Comparison of ENCODE assay signal across 9 cellular contexts in the genomic region with DNA sequence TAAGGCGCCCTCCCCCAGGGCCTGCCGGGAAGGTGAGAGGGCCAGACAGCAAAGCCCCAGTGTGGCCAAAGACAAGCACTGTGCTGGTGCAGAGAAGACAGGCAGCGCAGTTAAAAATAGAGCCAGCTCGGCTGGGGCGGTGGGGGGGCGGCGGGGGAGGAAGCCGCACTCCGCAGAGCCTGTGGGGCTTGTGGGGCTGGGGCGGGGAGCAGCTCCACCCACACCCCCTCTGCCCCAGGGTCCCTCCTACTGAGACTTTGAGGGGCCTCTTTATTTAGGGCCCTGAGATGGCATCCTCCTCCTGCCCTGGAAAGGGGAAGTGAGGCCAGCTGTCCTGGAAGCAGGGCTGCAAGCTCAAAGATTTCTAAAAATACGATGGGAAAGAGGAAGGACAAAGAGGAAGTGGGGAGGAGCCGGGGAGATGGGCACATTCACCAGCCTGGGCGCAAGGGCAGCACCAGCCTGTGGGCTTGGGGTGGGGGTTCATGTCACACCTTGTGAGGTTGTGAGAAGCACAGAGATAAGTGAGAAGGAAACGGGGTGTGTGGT. TPM values are rescaled to one million over a fixed set of nuclear protein-coding genes. Genes with fewer than 3 reads are reported as not detected.
DNase-seq lines count a peak whose midpoint lies in the region; ATAC-seq and TF ChIP-seq lines count a peak whose summit lies in the region.
"Had no signal": no experiment of that assay in that cellular context is flagged by ENCODE, and none has a peak within 500 bp of the region (broad histone marks: within the 10 kb centered on the region; RNA-seq: fewer than 3 reads in every experiment).

No MANE protein-coding gene starts in this region.

- DNase-seq in activated CD4-positive, alpha-beta T cell treated with anti-CD3 and anti-CD28 coated beads for 1 hour = peak; percentile 21
- DNase-seq in activated CD4-positive, alpha-beta T cell treated with anti-CD3 and anti-CD28 coated beads for 48 hours = no peak
- DNase-seq in WTC11 (ENCODE audit: low spot score) (no peak), germinal center (ENCODE audit: low spot score) (peak; percentile 93)
- DNase-seq in stimulated activated CD8-positive, alpha-beta memory T cell treated with anti-CD3 and anti-CD28 coated beads, Interleukin-12 subunit alpha, Interleukin-12 subunit beta, amount 100 ng/mL, for 4 hours (ENCODE audit: low read depth) = peak; percentile 53

- POLR2A ChIA-PET in WTC11 (lab: Charles Lee) = no interaction called here

- no peak overlapping the region for H3K4me3 Mint-ChIP-seq in WTC11

- H3K9me3 Mint-ChIP-seq in WTC11 = peaks cover 6% of the 10 kb centered on the region

- H3K36me3 Mint-ChIP-seq in WTC11 = no peaks in the 10 kb centered on the region

- H3K4me1 Mint-ChIP-seq in WTC11 = peaks cover 20% of the 10 kb centered on the region

- no peaks in the 10 kb centered on the region; the same call in 1 of the 2 replicates for H3K27me3 Mint-ChIP-seq in WTC11 (ENCODE audit: low read depth)

- ATAC-seq in WTC11 (peak; percentile 59), GM21723 (IDR thresholded peaks at IDR 0.05; ENCODE audit: unreplicated experiment) (no peak), GM21367 (IDR thresholded peaks at IDR 0.05; ENCODE audit: unreplicated experiment) (no peak), HG03520 (IDR thresholded peaks at IDR 0.05; ENCODE audit: unreplicated experiment) (no peak)
- ATAC-seq: A549 had no signal

- no peak for TF ChIP-seq CTCF in WTC11 (IDR thresholded peaks at IDR 0.05)

- no peak overlapping the region for H3K27ac Mint-ChIP-seq in WTC11

- CTCF ChIA-PET in WTC11 (lab: Charles Lee) = interaction anchor here (0.6 to 1.0 kb wide), 3 partner anchors 25 to 308 kb away, joined by 3 to 6 read pairs (median 3); no protein-coding TSS in a partner anchor

TF ChIP-seq in WTC11, 78 proteins besides CTCF, POLR2A, EP300 and RAD21:
- no peak for TF ChIP-seq ETV6 (CRISPR knock-in tag; IDR thresholded peaks at IDR 0.05)
- TF ChIP-seq SMAD3 (CRISPR knock-in tag; IDR thresholded peaks at IDR 0.05; ENCODE audit: borderline replicate concordance) = no peak
- no peak for TF ChIP-seq NFE2L1 (CRISPR knock-in tag; IDR thresholded peaks at IDR 0.05)
- TF ChIP-seq, protein P1, sequence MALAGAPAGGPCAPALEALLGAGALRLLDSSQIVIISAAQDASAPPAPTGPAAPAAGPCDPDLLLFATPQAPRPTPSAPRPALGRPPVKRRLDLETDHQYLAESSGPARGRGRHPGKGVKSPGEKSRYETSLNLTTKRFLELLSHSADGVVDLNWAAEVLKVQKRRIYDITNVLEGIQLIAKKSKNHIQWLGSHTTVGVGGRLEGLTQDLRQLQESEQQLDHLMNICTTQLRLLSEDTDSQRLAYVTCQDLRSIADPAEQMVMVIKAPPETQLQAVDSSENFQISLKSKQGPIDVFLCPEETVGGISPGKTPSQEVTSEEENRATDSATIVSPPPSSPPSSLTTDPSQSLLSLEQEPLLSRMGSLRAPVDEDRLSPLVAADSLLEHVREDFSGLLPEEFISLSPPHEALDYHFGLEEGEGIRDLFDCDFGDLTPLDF (CRISPR knock-in tag; IDR thresholded peaks at IDR 0.05) = no peak
- TF ChIP-seq, protein P2, sequence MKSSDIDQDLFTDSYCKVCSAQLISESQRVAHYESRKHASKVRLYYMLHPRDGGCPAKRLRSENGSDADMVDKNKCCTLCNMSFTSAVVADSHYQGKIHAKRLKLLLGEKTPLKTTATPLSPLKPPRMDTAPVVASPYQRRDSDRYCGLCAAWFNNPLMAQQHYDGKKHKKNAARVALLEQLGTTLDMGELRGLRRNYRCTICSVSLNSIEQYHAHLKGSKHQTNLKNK (CRISPR knock-in tag; IDR thresholded peaks at IDR 0.05) = no peak
- TF ChIP-seq GRHL2 (CRISPR knock-in tag; IDR thresholded peaks at IDR 0.05; ENCODE audit: insufficient replicate concordance, severe bottlenecking) = no peak
- TF ChIP-seq ZNF121 (CRISPR knock-in tag; IDR thresholded peaks at IDR 0.05) = no peak
- no peak for TF ChIP-seq ESRRA (CRISPR knock-in tag; IDR thresholded peaks at IDR 0.05; ENCODE audit: borderline replicate concordance)
- no peak for TF ChIP-seq ZNF671 (CRISPR knock-in tag; IDR thresholded peaks at IDR 0.05)
- no peak for TF ChIP-seq IRF2 (CRISPR knock-in tag; IDR thresholded peaks at IDR 0.05; ENCODE audit: borderline replicate concordance, low read depth)
- TF ChIP-seq, protein P3, sequence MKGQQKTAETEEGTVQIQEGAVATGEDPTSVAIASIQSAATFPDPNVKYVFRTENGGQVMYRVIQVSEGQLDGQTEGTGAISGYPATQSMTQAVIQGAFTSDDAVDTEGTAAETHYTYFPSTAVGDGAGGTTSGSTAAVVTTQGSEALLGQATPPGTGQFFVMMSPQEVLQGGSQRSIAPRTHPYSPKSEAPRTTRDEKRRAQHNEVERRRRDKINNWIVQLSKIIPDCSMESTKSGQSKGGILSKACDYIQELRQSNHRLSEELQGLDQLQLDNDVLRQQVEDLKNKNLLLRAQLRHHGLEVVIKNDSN (CRISPR knock-in tag; IDR thresholded peaks at IDR 0.05) = no peak
- TF ChIP-seq, protein P4, sequence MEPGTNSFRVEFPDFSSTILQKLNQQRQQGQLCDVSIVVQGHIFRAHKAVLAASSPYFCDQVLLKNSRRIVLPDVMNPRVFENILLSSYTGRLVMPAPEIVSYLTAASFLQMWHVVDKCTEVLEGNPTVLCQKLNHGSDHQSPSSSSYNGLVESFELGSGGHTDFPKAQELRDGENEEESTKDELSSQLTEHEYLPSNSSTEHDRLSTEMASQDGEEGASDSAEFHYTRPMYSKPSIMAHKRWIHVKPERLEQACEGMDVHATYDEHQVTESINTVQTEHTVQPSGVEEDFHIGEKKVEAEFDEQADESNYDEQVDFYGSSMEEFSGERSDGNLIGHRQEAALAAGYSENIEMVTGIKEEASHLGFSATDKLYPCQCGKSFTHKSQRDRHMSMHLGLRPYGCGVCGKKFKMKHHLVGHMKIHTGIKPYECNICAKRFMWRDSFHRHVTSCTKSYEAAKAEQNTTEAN (CRISPR knock-in tag; IDR thresholded peaks at IDR 0.05) = no peak
- TF ChIP-seq TP53 (CRISPR knock-in tag; IDR thresholded peaks at IDR 0.05) = no peak
- TF ChIP-seq, protein P5, sequence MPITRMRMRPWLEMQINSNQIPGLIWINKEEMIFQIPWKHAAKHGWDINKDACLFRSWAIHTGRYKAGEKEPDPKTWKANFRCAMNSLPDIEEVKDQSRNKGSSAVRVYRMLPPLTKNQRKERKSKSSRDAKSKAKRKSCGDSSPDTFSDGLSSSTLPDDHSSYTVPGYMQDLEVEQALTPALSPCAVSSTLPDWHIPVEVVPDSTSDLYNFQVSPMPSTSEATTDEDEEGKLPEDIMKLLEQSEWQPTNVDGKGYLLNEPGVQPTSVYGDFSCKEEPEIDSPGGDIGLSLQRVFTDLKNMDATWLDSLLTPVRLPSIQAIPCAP (CRISPR knock-in tag; IDR thresholded peaks at IDR 0.05) = no peak
TF ChIP-seq in WTC11: peak in this region for 0.

RNA-seq across cellular contexts. Expression of a gene that starts 2.6 kb away (rescaled TPM):
- total RNA-seq in WTC11 (2021) = 0.11 to 0.16 TPM (median 0.15 TPM) in 3 replicates

RNA-seq across cellular contexts. Expression of a gene that starts 40.8 kb away (rescaled TPM):
- 3.6 to 4.9 TPM (median 4.9 TPM) in 3 replicates for total RNA-seq in WTC11 (2021)

Comparison
In these comparisons a context has a peak if more than half of its experiments do, and no peak if none do; other contexts are left out.
1. DNase-seq: peak in activated CD4-positive, alpha-beta T cell treated with anti-CD3 and anti-CD28 coated beads for 1 hour (single experiment), germinal center (single experiment) and stimulated activated CD8-positive, alpha-beta memory T cell treated with anti-CD3 and anti-CD28 coated beads, Interleukin-12 subunit alpha, Interleukin-12 subunit beta, amount 100 ng/mL, for 4 hours (single experiment); none in activated CD4-positive, alpha-beta T cell treated with anti-CD3 and anti-CD28 coated beads for 48 hours (single experiment) and WTC11 (single experiment).